ENCODE assay signal across 29 cellular contexts in the genomic region with DNA sequence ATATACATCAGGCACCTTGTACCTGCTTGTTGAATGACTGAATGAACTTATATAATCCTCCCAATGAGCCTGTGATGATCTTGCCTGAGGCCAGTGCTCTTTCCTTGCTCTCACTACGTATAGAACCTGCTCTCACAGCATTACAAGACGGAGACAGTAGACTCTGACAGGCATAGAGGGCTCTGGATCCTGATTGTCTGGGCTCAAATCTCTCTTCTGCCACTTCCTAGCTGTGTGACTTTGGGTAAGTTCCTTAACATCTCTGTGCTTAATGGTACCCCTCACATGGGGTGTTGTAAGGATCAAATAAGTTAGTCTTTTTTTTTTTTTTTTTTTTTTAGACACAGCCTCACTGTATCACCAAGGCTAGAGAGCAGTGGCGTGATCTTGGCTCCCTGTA.
"Had no signal": no experiment of that assay in that cellular context is flagged by ENCODE, and none has a peak within 500 bp of the region (broad histone marks: within the 10 kb centered on the region; RNA-seq: fewer than 3 reads in every experiment).

No MANE protein-coding gene starts in this region.

- FAIRE-seq: astrocyte, bronchial epithelial cell, colon, endometrium, endothelial cell of umbilical vein, frontal cortex had no signal

- ATAC-seq: activated CD4-positive, CD25-positive, alpha-beta regulatory T cell treated with anti-CD3 and anti-CD28 coated beads, Interleukin-2, amount 50 U/mL, for 24 hours; activated CD8-positive, alpha-beta T cell treated with anti-CD3 and anti-CD28 coated beads for 36 hours; activated T-cell treated with anti-CD3 and anti-CD28 coated beads, Interleukin-2, amount 50 U/mL, for 4 hours; activated T-helper 17 cell treated with anti-CD3 and anti-CD28 coated beads, Interleukin-2, amount 50 U/mL, for 72 hours; T-cell had no signal

- H3K27ac ChIP-seq: brain microvascular endothelial cell, epithelial cell of prostate, WERI-Rb-1 had no signal

- H3K36me3 ChIP-seq: brain microvascular endothelial cell, WERI-Rb-1 had no signal

- DNase-seq: activated B cell treated with CpG ODN at 0.5 μM for 24 hours; activated CD4-positive, alpha-beta T cell treated with anti-CD3 and anti-CD28 coated beads for 48 hours; activated CD4-positive, alpha-beta T cell treated with anti-CD3 and anti-CD28 coated beads, Interleukin-2, amount 50 U/mL, for 1 hour; activated CD4-positive, alpha-beta T cell treated with anti-CD3 and anti-CD28 coated beads, Interleukin-2, amount 50 U/mL, for 48 hours; activated CD8-positive, alpha-beta T cell treated with anti-CD3 and anti-CD28 coated beads for 36 hours; activated effector memory CD4-positive, alpha-beta T cell treated with Interleukin-2 at 50 U/mL for 16 hours; activated gamma-delta T cell treated with Interleukin-2 at 50 U/mL for 16 hours; activated naive CD4-positive, alpha-beta T cell treated with anti-CD3 and anti-CD28 coated beads, Interleukin-2, amount 50 U/mL, for 16 hours; activated naive CD4-positive, alpha-beta T cell treated with Interleukin-2 at 50 U/mL for 16 hours; activated T-cell treated with anti-CD3 and anti-CD28 coated beads, Interleukin-2, amount 50 U/mL, for 4 hours; amniotic stem cell; anterior cingulate cortex; brain microvascular endothelial cell; cortex of kidney; dermis blood vessel endothelial cell; effector CD4-positive, alpha-beta T cell; foreskin fibroblast; T-cell; T1000; WERI-Rb-1 had no signal
